Comparison of ENCODE assay signal across 8 cellular contexts in genomic region chrX:55488268-55488558, GRCh38. TPM values are rescaled to one million over a fixed set of nuclear protein-coding genes. Genes with fewer than 3 reads are reported as not detected.
DNase-seq lines count a peak whose midpoint lies in the region; ATAC-seq and TF ChIP-seq lines count a peak whose summit lies in the region.

No MANE protein-coding gene starts in this region.

- intact Hi-C loops in left cardiac atrium (cut with DNase I): no loop called here
- intact Hi-C loops in transverse colon (cut with DNase I; ENCODE audit: low total_unique reads): loop anchor here (10.0 kb wide), 1 partner anchor 227 kb away; the partner anchor contains the start of gene RRAGB

- CTCF ChIA-PET in activated CD4-positive, alpha-beta memory T cell treated with anti-CD3 and anti-CD28 coated beads, Interleukin-2, amount 10 ng/mL, durations not matched to agents 7 days and 5 days (lab: Charles Lee): interaction anchor here (1.0 to 2.2 kb wide), 2 partner anchors 36 to 325 kb away, joined by 3 to 10 read pairs; partner anchors contain the start of gene MAGEH1

- peak overlapping the region; percentile 71 for H3K4me3 Mint-ChIP-seq in activated CD4-positive, alpha-beta memory T cell treated with anti-CD3 and anti-CD28 coated beads, Interleukin-2, amount 10 ng/mL, durations not matched to agents 7 days and 5 days

- no peaks in the 10 kb centered on the region for H3K9me3 Mint-ChIP-seq in activated CD4-positive, alpha-beta memory T cell treated with anti-CD3 and anti-CD28 coated beads, Interleukin-2, amount 10 ng/mL, durations not matched to agents 7 days and 5 days

- H3K4me1 Mint-ChIP-seq in activated CD4-positive, alpha-beta memory T cell treated with anti-CD3 and anti-CD28 coated beads, Interleukin-2, amount 10 ng/mL, durations not matched to agents 7 days and 5 days: peaks cover 21% of the 10 kb centered on the region

- no peaks in the 10 kb centered on the region for H3K27me3 Mint-ChIP-seq in activated CD4-positive, alpha-beta memory T cell treated with anti-CD3 and anti-CD28 coated beads, Interleukin-2, amount 10 ng/mL, durations not matched to agents 7 days and 5 days

- H3K27ac Mint-ChIP-seq in activated CD4-positive, alpha-beta memory T cell treated with anti-CD3 and anti-CD28 coated beads, Interleukin-2, amount 10 ng/mL, durations not matched to agents 7 days and 5 days: peak overlapping the region; percentile 68

- in situ Hi-C loops in transverse colon (cut with MboI; ENCODE audit: low pct_ligation_motif_present in 1 of 4, low pct_unique_long_range_greater_than_20kb in 1 of 4, low sequenced_read_pairs in 3 of 4): loop anchor here in 1 of 4 donors (25.0 kb wide), 1 partner anchor 224 kb away; the partner anchor contains the start of gene RRAGB

- POLR2A ChIA-PET in activated CD4-positive, alpha-beta memory T cell treated with anti-CD3 and anti-CD28 coated beads, Interleukin-2, amount 10 ng/mL, durations not matched to agents 7 days and 5 days (lab: Charles Lee): interaction anchor here (1.3 to 3.4 kb wide), 6 partner anchors 36 to 1443 kb away, joined by 5 to 28 read pairs (median 12); partner anchors contain the start of genes APEX2, MAGEH1, PHF8 and RRAGB

- H3K36me3 Mint-ChIP-seq in activated CD4-positive, alpha-beta memory T cell treated with anti-CD3 and anti-CD28 coated beads, Interleukin-2, amount 10 ng/mL, durations not matched to agents 7 days and 5 days (ENCODE audit: low read depth): no peaks in the 10 kb centered on the region

- 36% methylated on average over 15 of the region's 19 CpGs; no CpG with 5 or more reads in 1 of the 2 donors for WGBS in transverse colon (ENCODE audit: low coverage in 1 of 2), 2 donors

- H3K27me3 ChIP-seq in cardiac muscle cell: no peaks in the 10 kb centered on the region
- H3K27me3 ChIP-seq in kidney epithelial cell (ENCODE audit: control insufficient read depth, insufficient read depth, low read length): no peaks in the 10 kb centered on the region
- H3K27me3 ChIP-seq in transverse colon: no peaks in the 10 kb centered on the region

- no peaks in the 10 kb centered on the region for H3K9me3 ChIP-seq in cardiac muscle cell (ENCODE audit: low read depth)
- H3K9me3 ChIP-seq in transverse colon: no peaks in the 10 kb centered on the region

- TF ChIP-seq EP300 in transverse colon (IDR thresholded peaks at IDR 0.05; ENCODE audit: low read depth): no peak

- TF ChIP-seq CTCF in cardiac muscle cell (IDR thresholded peaks at IDR 0.05; ENCODE audit: low read depth, low read length) (no peak), kidney epithelial cell (IDR thresholded peaks at IDR 0.05; ENCODE audit: insufficient read depth, low read length, poor library complexity, severe bottlenecking) (no peak), transverse colon (IDR thresholded peaks at IDR 0.05) (no peak)

- DNase-seq in cardiac muscle cell (ENCODE audit: low read depth in 1 of 2, low spot score in 1 of 2) (no peak), left cardiac atrium (no peak), kidney epithelial cell (ENCODE audit: low read depth) (no peak), transverse colon (no peak), NCI-H524 treated with DMSO at 0.1 percent for 48 hours (lab: John Stamatoyannopoulos, UW) (no peak), epidermal melanocyte (ENCODE audit: insufficient read length, low spot score) (no peak), GM03348 (ENCODE audit: low spot score) (no peak)
- DNase-seq in activated CD4-positive, alpha-beta memory T cell treated with anti-CD3 and anti-CD28 coated beads, Interleukin-2, amount 10 ng/mL, durations not matched to agents 7 days and 5 days: no peak

- H3K4me1 ChIP-seq in cardiac muscle cell (ENCODE audit: low read depth): peaks cover 3% of the 10 kb centered on the region
- peaks cover 0 to 4% (median 0%) of the 10 kb centered on the region in 4 donors for H3K4me1 ChIP-seq in transverse colon

- no peak for ATAC-seq in left cardiac atrium

- TF ChIP-seq POLR2A in transverse colon (IDR thresholded peaks at IDR 0.05): no peak

- H3K4me3 ChIP-seq in cardiac muscle cell (peak overlapping the region; percentile 68), kidney epithelial cell (ENCODE audit: low read depth, low read length) (peak overlapping the region; percentile 62), transverse colon (peak overlapping the region in 3 of 4 donors; percentile 48 to 62 (median 53))

- H3K36me3 ChIP-seq in cardiac muscle cell: no peaks in the 10 kb centered on the region
- H3K36me3 ChIP-seq in kidney epithelial cell (ENCODE audit: control insufficient read depth, insufficient read depth, low read length): no peaks in the 10 kb centered on the region
- H3K36me3 ChIP-seq in transverse colon: no peaks in the 10 kb centered on the region

- peak overlapping the region; percentile 99 for H3K27ac ChIP-seq in cardiac muscle cell
- peak overlapping the region; percentile 83 to 89 (median 88) for H3K27ac ChIP-seq in transverse colon

RNA-seq across cellular contexts. Expression of gene USP51, which starts 1.4 kb away (rescaled TPM):
- total RNA-seq in cardiac muscle cell (4.8 and 7.3 TPM in 2 replicates), left cardiac atrium (1 to 10 TPM; 2.4 to 3.5 TPM), kidney epithelial cell (2.0 and 2.1 TPM in 2 replicates), transverse colon (under 1 TPM in 2 of 4 donors, not detected in 2; 0.64 to 0.68 TPM)
- polyA plus RNA-seq in cardiac muscle cell: 1.4 and 2.6 TPM in 2 replicates
- 1 to 10 TPM in 1 of 2 experiments, under 1 TPM in 1; 0.78 to 1.1 TPM for total RNA-seq in activated CD4-positive, alpha-beta memory T cell treated with anti-CD3 and anti-CD28 coated beads, Interleukin-2, amount 10 ng/mL, durations not matched to agents 7 days and 5 days

RNA-seq across cellular contexts. Expression of gene MAGEH1, which starts 36.3 kb away (rescaled TPM):
- total RNA-seq in cardiac muscle cell: 65.7 and 88.9 TPM in 2 replicates
- 80.4 and 86.7 TPM in 2 replicates for polyA plus RNA-seq in cardiac muscle cell
- total RNA-seq in left cardiac atrium: 10 to 100 TPM; 18.8 to 25.6 TPM
- total RNA-seq in activated CD4-positive, alpha-beta memory T cell treated with anti-CD3 and anti-CD28 coated beads, Interleukin-2, amount 10 ng/mL, durations not matched to agents 7 days and 5 days: 10 to 100 TPM; 14.3 to 16.1 TPM
- total RNA-seq in kidney epithelial cell: 18.0 and 22.5 TPM in 2 replicates
- total RNA-seq in transverse colon: 10 to 100 TPM in 1 of 4 donors, 1 to 10 TPM in 3; 3.0 to 10.6 (median 7.1) TPM
